ENCODE assay signal across 8 cellular contexts in the genomic region with DNA sequence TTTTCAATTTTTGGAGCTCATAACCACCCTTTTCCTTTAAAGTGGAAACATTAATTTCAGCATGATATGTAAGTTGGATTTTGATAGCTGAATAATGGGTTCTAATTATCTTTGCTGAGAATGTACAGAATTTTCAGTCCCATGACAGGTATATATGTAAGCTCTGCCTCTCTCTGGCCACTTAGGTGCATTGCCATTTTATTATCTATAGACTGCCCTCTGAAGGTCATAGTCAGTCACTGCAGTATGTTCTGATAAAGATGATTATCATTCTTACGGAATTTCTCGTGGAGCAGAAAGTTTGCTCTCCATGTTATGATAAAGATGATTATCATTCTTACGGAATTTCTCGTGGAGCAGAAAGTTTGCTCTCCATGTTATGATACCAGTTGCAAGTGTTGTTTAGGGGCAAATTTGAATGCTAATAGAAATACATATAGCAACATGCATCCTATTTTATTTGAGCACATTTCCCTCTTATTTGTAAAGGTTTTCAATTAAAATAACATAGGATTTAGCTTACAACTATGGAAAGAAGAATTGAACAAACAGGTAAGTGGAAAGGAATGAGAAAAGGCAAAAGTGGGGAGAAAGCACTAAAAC. TPM values are rescaled to one million over a fixed set of nuclear protein-coding genes. Genes with fewer than 3 reads are reported as not detected.
DNase-seq lines count a peak whose midpoint lies in the region; ATAC-seq and TF ChIP-seq lines count a peak whose summit lies in the region.

No MANE protein-coding gene starts in this region.

- H3K4me3 ChIP-seq in Caco-2 (ENCODE audit: low read depth, low read length) (no peak overlapping the region), WERI-Rb-1 (ENCODE audit: low read depth, low read length) (no peak overlapping the region)

- no peak overlapping the region for H3K4me3 Mint-ChIP-seq in Caco-2 (ENCODE audit: unreplicated experiment)
- no peak overlapping the region for H3K4me3 Mint-ChIP-seq in type B pancreatic cell

- H3K27ac Mint-ChIP-seq in Caco-2 (ENCODE audit: unreplicated experiment) (no peak overlapping the region), type B pancreatic cell (no peak overlapping the region)

- DNase-seq in Caco-2 (peak; percentile 36 to 45), NCI-H1694 treated with DMSO at 0.1 percent for 48 hours (lab: John Stamatoyannopoulos, UW) (peak; percentile 69), WERI-Rb-1 (peak; percentile 10), iPS-NIHi7 (ENCODE audit: extremely low spot score) (peak; percentile 36), type B pancreatic cell (ENCODE audit: extremely low spot score, unreplicated experiment) (no peak)
- DNase-seq in stimulated activated CD4-positive, alpha-beta T cell treated with anti-CD3 and anti-CD28 coated beads, Interleukin-15, amount 100 ng/mL, for 24 hours = no peak

- peak; percentile 99 for ATAC-seq in GM18867 (IDR thresholded peaks at IDR 0.05; ENCODE audit: unreplicated experiment)
- ATAC-seq in HG02943 (IDR thresholded peaks at IDR 0.05; ENCODE audit: low read depth, unreplicated experiment) = peak; percentile 96

- TF ChIP-seq CTCF in Caco-2 (IDR thresholded peaks at IDR 0.05; ENCODE audit: insufficient read depth in 1 of 2, low read depth in 1 of 2, low read length in 1 of 2, severe bottlenecking in 1 of 2, unreplicated experiment in 1 of 2) = peak; percentile 76 to 81
- TF ChIP-seq CTCF in WERI-Rb-1 (IDR thresholded peaks at IDR 0.05; ENCODE audit: low read depth, low read length) = peak; percentile 64
- TF ChIP-seq CTCF in type B pancreatic cell (conservative IDR thresholded peaks at IDR 0.05) = peak; percentile 87

- intact Hi-C loops in Caco-2 (cut with micrococcal nuclease; ENCODE audit: unreplicated experiment) = loop anchor here (1.0 to 5.0 kb wide), 5 partner anchors 12 to 206 kb away; no protein-coding TSS in a partner anchor

- BruUV-seq in Caco-2 (replicated peaks; lab: Mats Ljungman, UMichigan) = no TSS peak

- POLR2A ChIA-PET in Caco-2 (lab: Charles Lee) = no interaction called here

- H3K27me3 ChIP-seq in Caco-2 (replicated peaks; ENCODE audit: control insufficient read depth, insufficient read depth, low read length) (no peaks in the 10 kb centered on the region), WERI-Rb-1 (ENCODE audit: insufficient read depth, low read depth, severe bottlenecking) (no peaks in the 10 kb centered on the region)

- CTCF ChIA-PET in Caco-2 (lab: Charles Lee) = interaction anchor here (0.6 to 3.1 kb wide), 14 partner anchors 8 to 243 kb away, joined by 3 to 69 read pairs (median 4); a partner anchor contains a TSS

- H3K27ac ChIP-seq in WERI-Rb-1 = no peak overlapping the region

- H3K9me3 Mint-ChIP-seq in Caco-2 (ENCODE audit: unreplicated experiment) = no peaks in the 10 kb centered on the region
- H3K9me3 Mint-ChIP-seq in type B pancreatic cell = no peaks in the 10 kb centered on the region

- H3K4me1 Mint-ChIP-seq in Caco-2 (ENCODE audit: low read depth, unreplicated experiment) (no peaks in the 10 kb centered on the region), type B pancreatic cell (ENCODE audit: unreplicated experiment) (peaks cover 9% of the 10 kb centered on the region)

- H3K36me3 ChIP-seq in Caco-2 (ENCODE audit: control insufficient read depth, insufficient read depth, low read length) (no peaks in the 10 kb centered on the region; the same call in 1 of the 2 replicates), WERI-Rb-1 (no peaks in the 10 kb centered on the region)

- H3K4me1 ChIP-seq in Caco-2 = peaks cover 21% of the 10 kb centered on the region

- no peaks in the 10 kb centered on the region for H3K27me3 Mint-ChIP-seq in Caco-2 (ENCODE audit: insufficient read depth, unreplicated experiment)
- H3K27me3 Mint-ChIP-seq in type B pancreatic cell = peaks cover 13% of the 10 kb centered on the region

- H3K9me3 ChIP-seq in Caco-2 (no peaks in the 10 kb centered on the region), WERI-Rb-1 (ENCODE audit: severe bottlenecking) (no peaks in the 10 kb centered on the region)

- no peaks in the 10 kb centered on the region for H3K36me3 Mint-ChIP-seq in Caco-2 (ENCODE audit: insufficient read depth, unreplicated experiment)
- H3K36me3 Mint-ChIP-seq in type B pancreatic cell = no peaks in the 10 kb centered on the region

RNA-seq across cellular contexts. Expression of a gene that starts 10.4 kb away (rescaled TPM):
- 158 and 252 TPM in 2 replicates for total RNA-seq in Caco-2 (2022)
- 67.6 and 532 TPM in 2 replicates for total RNA-seq in type B pancreatic cell (ENCODE audit: low replicate concordance)

RNA-seq across cellular contexts. Expression of a gene that starts 35.1 kb away (rescaled TPM):
- total RNA-seq in Caco-2 (2022) = 2.5 and 4.1 TPM in 2 replicates
- total RNA-seq in type B pancreatic cell (ENCODE audit: low replicate concordance) = 2.9 TPM in 2 replicates

RNA-seq across cellular contexts. Expression of a gene that starts 42.4 kb away (rescaled TPM):
- 64.9 and 79.8 TPM in 2 replicates for total RNA-seq in Caco-2 (2022)
- 113 and 196 TPM in 2 replicates for total RNA-seq in type B pancreatic cell (ENCODE audit: low replicate concordance)

Comparison
In these comparisons a context has a peak if more than half of its experiments do, and no peak if none do; other contexts are left out.
1. DNase-seq: peak in Caco-2 (2 of 2), NCI-H1694 treated with DMSO at 0.1 percent for 48 hours (single experiment), WERI-Rb-1 (single experiment) and iPS-NIHi7 (single experiment); none in type B pancreatic cell (single experiment) and stimulated activated CD4-positive, alpha-beta T cell treated with anti-CD3 and anti-CD28 coated beads, Interleukin-15, amount 100 ng/mL, for 24 hours (single experiment).
2. Peak in every context shown above with its lines, with median percentiles within 50 percentile points of each other: CTCF ChIP-seq.